Comparison of ENCODE assay signal across 12 cellular contexts in the genomic region with DNA sequence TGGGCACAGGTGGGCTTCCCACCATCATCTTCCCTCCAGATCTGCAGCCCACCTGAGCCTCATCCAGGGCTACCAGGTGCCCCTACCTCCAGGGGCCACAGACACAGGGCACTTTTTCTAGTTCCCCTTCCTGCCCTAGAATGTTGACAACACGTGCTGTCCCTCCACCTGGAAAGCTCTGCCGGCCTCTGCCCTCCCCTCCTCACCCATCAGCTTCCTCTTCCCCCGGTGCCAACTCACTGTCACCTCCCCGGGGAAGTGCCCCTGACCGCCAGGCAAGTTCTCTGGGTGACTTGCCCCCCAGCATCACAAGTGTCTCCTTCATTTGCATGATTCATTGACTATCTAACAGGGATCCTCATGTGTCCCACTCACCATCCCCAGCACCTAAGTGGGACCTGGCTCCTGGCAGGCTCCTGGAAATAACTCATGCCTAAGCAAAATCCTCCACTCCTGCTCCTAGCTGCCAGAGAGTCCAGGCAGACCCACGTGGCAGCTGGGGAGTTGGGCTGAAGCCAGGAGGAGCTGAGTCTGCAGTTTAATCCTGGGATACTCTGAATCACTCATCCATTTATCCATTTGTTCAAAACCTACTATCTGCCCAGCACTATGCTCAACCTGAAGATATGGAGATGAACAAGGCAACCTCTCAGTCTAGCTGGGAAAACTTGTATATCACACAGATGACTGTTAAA.
DNase-seq lines count a peak whose midpoint lies in the region; ATAC-seq lines count a peak whose summit lies in the region.
"Had no signal": no experiment of that assay in that cellular context is flagged by ENCODE, and none has a peak within 500 bp of the region (broad histone marks: within the 10 kb centered on the region; RNA-seq: fewer than 3 reads in every experiment).

No MANE protein-coding gene starts in this region.

- peaks cover 37% of the 10 kb centered on the region for H3K27me3 ChIP-seq in adipocyte (replicated peaks; ENCODE audit: control insufficient read depth, insufficient read depth, low read length)
- H3K27me3 ChIP-seq: foreskin keratinocyte had no signal

- intact Hi-C loops in cardiac septum (cut with DNase I) = no loop called here

- H3K4me3 ChIP-seq in adipocyte (ENCODE audit: low read length) (no peak overlapping the region), skeletal muscle cell (ENCODE audit: low read depth, low read length) (no peak overlapping the region)

- H3K4me1 ChIP-seq in adipocyte (ENCODE audit: control insufficient read depth, insufficient read depth, low read length) = peaks cover 8% of the 10 kb centered on the region
- H3K4me1 ChIP-seq: foreskin keratinocyte had no signal

- H3K9ac ChIP-seq in adipocyte (ENCODE audit: low read length) = no peak overlapping the region

- peak; percentile 19 for DNase-seq in GM04503 (ENCODE audit: low read depth)
- peak; percentile 74 for DNase-seq in adipocyte (ENCODE audit: low read depth)
- DNase-seq in cardiac septum (ENCODE audit: low spot score) = peak; percentile 76
- DNase-seq in skeletal muscle cell (ENCODE audit: low read depth) = peak; percentile 65
- DNase-seq: activated naive CD8-positive, alpha-beta T cell treated with anti-CD3 and anti-CD28 coated beads, Interleukin-2, amount 10 ng/mL, durations not matched to agents 7 days and 5 days; NCI-H2029; stimulated activated naive CD4-positive, alpha-beta T cell treated with Interleukin-2 at 50 U/mL for 16 hours had no signal

- no peaks in the 10 kb centered on the region for H3K9me3 ChIP-seq in adipocyte (ENCODE audit: control insufficient read depth, low read length)

- H3K36me3 ChIP-seq in adipocyte (ENCODE audit: control insufficient read depth, insufficient read depth, low read length, severe bottlenecking) = no peaks in the 10 kb centered on the region

- no peak for ATAC-seq in HG02852 (IDR thresholded peaks at IDR 0.05; ENCODE audit: unreplicated experiment)
- ATAC-seq in GM18498 (IDR thresholded peaks at IDR 0.05; ENCODE audit: unreplicated experiment) = no peak
- no peak for ATAC-seq in GM18867 (IDR thresholded peaks at IDR 0.05; ENCODE audit: unreplicated experiment)
- no peak for ATAC-seq in GM18520 (IDR thresholded peaks at IDR 0.05; ENCODE audit: unreplicated experiment)
- ATAC-seq: foreskin keratinocyte had no signal

Comparison
In these comparisons a context has a peak if more than half of its experiments do, and no peak if none do; other contexts are left out.
1. DNase-seq: peak in every context shown above with its lines; median percentile 76 in cardiac septum; 74 in adipocyte; 65 in skeletal muscle cell; 19 in GM04503.